In genomic region chr15:84980196-84981053, GRCh38 we compare ENCODE assay signal across 1 cellular context.
A peak's percentile ranks its signal among the peaks of the same experiment; 100 is the strongest.
TF ChIP-seq lines count a peak whose summit lies in the region.

No MANE protein-coding gene starts in this region.

TF ChIP-seq in GM23338, 12 proteins besides CTCF, POLR2A, EP300 and RAD21 (continued from another document):
- TF ChIP-seq ZNF462 (CRISPR knock-in tag; IDR thresholded peaks at IDR 0.05) (no peak), ETS1 (IDR thresholded peaks at IDR 0.05) (no peak), EZH2 (IDR thresholded peaks at IDR 0.05; ENCODE audit: low read depth, unreplicated experiment) (no peak), POLR2AphosphoS5 (IDR thresholded peaks at IDR 0.05; ENCODE audit: low read depth) (peak; percentile 69), EZH2phosphoT487 (IDR thresholded peaks at IDR 0.05; ENCODE audit: unreplicated experiment) (no peak)
- TF ChIP-seq, protein P1, sequence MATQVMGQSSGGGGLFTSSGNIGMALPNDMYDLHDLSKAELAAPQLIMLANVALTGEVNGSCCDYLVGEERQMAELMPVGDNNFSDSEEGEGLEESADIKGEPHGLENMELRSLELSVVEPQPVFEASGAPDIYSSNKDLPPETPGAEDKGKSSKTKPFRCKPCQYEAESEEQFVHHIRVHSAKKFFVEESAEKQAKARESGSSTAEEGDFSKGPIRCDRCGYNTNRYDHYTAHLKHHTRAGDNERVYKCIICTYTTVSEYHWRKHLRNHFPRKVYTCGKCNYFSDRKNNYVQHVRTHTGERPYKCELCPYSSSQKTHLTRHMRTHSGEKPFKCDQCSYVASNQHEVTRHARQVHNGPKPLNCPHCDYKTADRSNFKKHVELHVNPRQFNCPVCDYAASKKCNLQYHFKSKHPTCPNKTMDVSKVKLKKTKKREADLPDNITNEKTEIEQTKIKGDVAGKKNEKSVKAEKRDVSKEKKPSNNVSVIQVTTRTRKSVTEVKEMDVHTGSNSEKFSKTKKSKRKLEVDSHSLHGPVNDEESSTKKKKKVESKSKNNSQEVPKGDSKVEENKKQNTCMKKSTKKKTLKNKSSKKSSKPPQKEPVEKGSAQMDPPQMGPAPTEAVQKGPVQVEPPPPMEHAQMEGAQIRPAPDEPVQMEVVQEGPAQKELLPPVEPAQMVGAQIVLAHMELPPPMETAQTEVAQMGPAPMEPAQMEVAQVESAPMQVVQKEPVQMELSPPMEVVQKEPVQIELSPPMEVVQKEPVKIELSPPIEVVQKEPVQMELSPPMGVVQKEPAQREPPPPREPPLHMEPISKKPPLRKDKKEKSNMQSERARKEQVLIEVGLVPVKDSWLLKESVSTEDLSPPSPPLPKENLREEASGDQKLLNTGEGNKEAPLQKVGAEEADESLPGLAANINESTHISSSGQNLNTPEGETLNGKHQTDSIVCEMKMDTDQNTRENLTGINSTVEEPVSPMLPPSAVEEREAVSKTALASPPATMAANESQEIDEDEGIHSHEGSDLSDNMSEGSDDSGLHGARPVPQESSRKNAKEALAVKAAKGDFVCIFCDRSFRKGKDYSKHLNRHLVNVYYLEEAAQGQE (IDR thresholded peaks at IDR 0.05; ENCODE audit: unreplicated experiment) = no peak
TF ChIP-seq in GM23338: peak in this region for 2.
